Comparison of ENCODE assay signal across 8 cellular contexts in genomic region chr12:64824500-64825142, GRCh38. TPM values are rescaled to one million over a fixed set of nuclear protein-coding genes. Genes with fewer than 3 reads are reported as not detected.
A peak's percentile ranks its signal among the peaks of the same experiment; 100 is the strongest.
DNase-seq lines count a peak whose midpoint lies in the region; ATAC-seq lines count a peak whose summit lies in the region.

Gene TBC1D30, plus strand, starts transcription at chr12:64824647. Its CDS starts 233 bp downstream, at chr12:64824880.

- H3K4me3 Mint-ChIP-seq in activated CD4-positive, alpha-beta T cell treated with anti-CD3 and anti-CD28 coated beads, Interleukin-2, amount 10 ng/mL, durations not matched to agents 7 days and 5 days = peak within 1 kb of the TSS; percentile 43

- peaks cover 54% of the 10 kb centered on the region for H3K27me3 Mint-ChIP-seq in activated CD4-positive, alpha-beta T cell treated with anti-CD3 and anti-CD28 coated beads, Interleukin-2, amount 10 ng/mL, durations not matched to agents 7 days and 5 days

- DNase-seq in AG08396 (ENCODE audit: low spot score) = peak; percentile 48
- peak; percentile 66 for DNase-seq in NCI-H1436 (lab: John Stamatoyannopoulos, UW)
- DNase-seq in activated CD4-positive, alpha-beta T cell treated with anti-CD3 and anti-CD28 coated beads, Interleukin-2, amount 10 ng/mL, durations not matched to agents 7 days and 5 days = peak; percentile 16
- peak; percentile 45 for DNase-seq in midbrain (lab: John Stamatoyannopoulos, UW)
- DNase-seq in LoVo (ENCODE audit: low spot score) = no peak

- H3K27me3 ChIP-seq in stomach smooth muscle (ENCODE audit: control insufficient read depth in 1 of 2, insufficient read depth in 2 of 2, low read length in 2 of 2) = peaks cover 26 to 39% of the 10 kb centered on the region in 2 donors

- peak within 1 kb of the TSS; percentile 44 to 72 for H3K4me3 ChIP-seq in stomach smooth muscle (ENCODE audit: low read length in 2 of 2)

- H3K27ac ChIP-seq in stomach smooth muscle (ENCODE audit: low read length) = no peak within 1 kb of the TSS

- H3K9me3 Mint-ChIP-seq in activated CD4-positive, alpha-beta T cell treated with anti-CD3 and anti-CD28 coated beads, Interleukin-2, amount 10 ng/mL, durations not matched to agents 7 days and 5 days = no peaks in the 10 kb centered on the region

- H3K27ac Mint-ChIP-seq in activated CD4-positive, alpha-beta T cell treated with anti-CD3 and anti-CD28 coated beads, Interleukin-2, amount 10 ng/mL, durations not matched to agents 7 days and 5 days = no peak within 1 kb of the TSS

- H3K4me1 Mint-ChIP-seq in activated CD4-positive, alpha-beta T cell treated with anti-CD3 and anti-CD28 coated beads, Interleukin-2, amount 10 ng/mL, durations not matched to agents 7 days and 5 days = peaks cover 13% of the 10 kb centered on the region

- peaks cover 2% of the 10 kb centered on the region for H3K36me3 Mint-ChIP-seq in activated CD4-positive, alpha-beta T cell treated with anti-CD3 and anti-CD28 coated beads, Interleukin-2, amount 10 ng/mL, durations not matched to agents 7 days and 5 days (ENCODE audit: low read depth)

- H3K9me3 ChIP-seq in stomach smooth muscle (ENCODE audit: control insufficient read depth in 2 of 2, low read length in 2 of 2) = no peaks in the 10 kb centered on the region

- POLR2A ChIA-PET in activated CD4-positive, alpha-beta T cell treated with anti-CD3 and anti-CD28 coated beads, Interleukin-2, amount 10 ng/mL, durations not matched to agents 7 days and 5 days (lab: Charles Lee) = no interaction called here

- in situ Hi-C loops in endometrial microvascular endothelial cells (cut with HindIII; ENCODE audit: inconsistent ontology term, low pct_unique_long_range_greater_than_20kb, low sequenced_read_pairs) = no loop called here

- peak; percentile 57 for ATAC-seq in GM21390 (IDR thresholded peaks at IDR 0.05; ENCODE audit: unreplicated experiment)

- peaks cover 23% of the 10 kb centered on the region for H3K4me1 ChIP-seq in stomach smooth muscle (ENCODE audit: control insufficient read depth, insufficient read depth, low read length)

- CTCF ChIA-PET in activated CD4-positive, alpha-beta T cell treated with anti-CD3 and anti-CD28 coated beads, Interleukin-2, amount 10 ng/mL, durations not matched to agents 7 days and 5 days (lab: Charles Lee) = interaction anchor here (1.1 kb wide), 1 partner anchor 44 kb away, joined by 3 read pairs; no protein-coding TSS in a partner anchor

- no peak within 1 kb of the TSS for H3K9ac ChIP-seq in stomach smooth muscle (ENCODE audit: low read length in 2 of 2)

- no peaks in the 10 kb centered on the region for H3K36me3 ChIP-seq in stomach smooth muscle (ENCODE audit: control insufficient read depth in 2 of 2, insufficient read depth in 2 of 2, low read length in 2 of 2)

RNA-seq across cellular contexts. Expression of gene TBC1D30, which starts in this region (rescaled TPM):
- under 1 TPM; 0.19 to 0.20 TPM for total RNA-seq in activated CD4-positive, alpha-beta T cell treated with anti-CD3 and anti-CD28 coated beads, Interleukin-2, amount 10 ng/mL, durations not matched to agents 7 days and 5 days
- 31.7 TPM for total RNA-seq in endometrial microvascular endothelial cells (ENCODE audit: inconsistent ontology term)

Comparison
In these comparisons a context has a peak if more than half of its experiments do, and no peak if none do; other contexts are left out.
1. RNA of gene TBC1D30 (total RNA-seq): 31.7 TPM in endometrial microvascular endothelial cells (single experiment); 0.19 to 0.20 TPM in activated CD4-positive, alpha-beta T cell treated with anti-CD3 and anti-CD28 coated beads, Interleukin-2, amount 10 ng/mL, durations not matched to agents 7 days and 5 days; every median in the first group is over 10 times any median in the second.
2. Peak in DNase-seq in activated CD4-positive, alpha-beta T cell treated with anti-CD3 and anti-CD28 coated beads, Interleukin-2, amount 10 ng/mL, durations not matched to agents 7 days and 5 days; RNA of the gene not detected or under 1 TPM.